In the genomic region with DNA sequence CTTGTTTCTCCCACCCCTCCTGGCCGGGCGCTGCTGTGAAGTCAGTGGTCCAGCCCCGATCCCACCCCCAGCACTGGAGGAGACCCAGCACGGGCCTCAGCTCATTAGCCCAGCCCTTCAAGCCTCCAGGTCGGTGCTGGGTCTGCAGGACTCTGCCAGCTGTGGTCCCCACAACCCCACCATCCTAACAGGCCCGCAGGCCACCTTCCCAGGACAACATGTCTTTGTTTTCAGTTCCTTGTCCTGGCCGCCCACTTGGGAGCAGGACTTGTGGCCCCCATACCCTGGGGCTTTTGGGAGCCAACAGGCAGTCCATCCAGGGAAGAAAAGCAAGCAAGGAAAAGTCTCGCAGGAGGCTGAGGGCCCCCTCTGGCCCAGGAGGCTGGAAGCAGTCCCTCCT, we compare ENCODE assay signal across 16 cellular contexts. TPM values are rescaled to one million over a fixed set of nuclear protein-coding genes. Genes with fewer than 3 reads are reported as not detected.
DNase-seq lines count a peak whose midpoint lies in the region; TF ChIP-seq lines count a peak whose summit lies in the region.
"Had no signal": no experiment of that assay in that cellular context is flagged by ENCODE, and none has a peak within 500 bp of the region (broad histone marks: within the 10 kb centered on the region; RNA-seq: fewer than 3 reads in every experiment).

No MANE protein-coding gene starts in this region.

- H3K4me3 Mint-ChIP-seq in activated CD4-positive, alpha-beta T cell treated with anti-CD3 and anti-CD28 coated beads, Interleukin-2, amount 10 ng/mL, durations not matched to agents 24 days and 14 days = peak overlapping the region; percentile 47
- peak overlapping the region; percentile 70 for H3K4me3 Mint-ChIP-seq in type B pancreatic cell

- H3K9me3 Mint-ChIP-seq in activated CD4-positive, alpha-beta T cell treated with anti-CD3 and anti-CD28 coated beads, Interleukin-2, amount 10 ng/mL, durations not matched to agents 24 days and 14 days = no peaks in the 10 kb centered on the region
- H3K9me3 Mint-ChIP-seq in type B pancreatic cell = no peaks in the 10 kb centered on the region

- peaks cover 22% of the 10 kb centered on the region for H3K4me1 Mint-ChIP-seq in activated CD4-positive, alpha-beta T cell treated with anti-CD3 and anti-CD28 coated beads, Interleukin-2, amount 10 ng/mL, durations not matched to agents 24 days and 14 days
- peaks cover 25% of the 10 kb centered on the region for H3K4me1 Mint-ChIP-seq in type B pancreatic cell (ENCODE audit: unreplicated experiment)

- peaks cover 12% of the 10 kb centered on the region for H3K27me3 Mint-ChIP-seq in activated CD4-positive, alpha-beta T cell treated with anti-CD3 and anti-CD28 coated beads, Interleukin-2, amount 10 ng/mL, durations not matched to agents 24 days and 14 days
- no peaks in the 10 kb centered on the region for H3K27me3 Mint-ChIP-seq in type B pancreatic cell

- no peak overlapping the region for H3K27ac Mint-ChIP-seq in activated CD4-positive, alpha-beta T cell treated with anti-CD3 and anti-CD28 coated beads, Interleukin-2, amount 10 ng/mL, durations not matched to agents 24 days and 14 days
- no peak overlapping the region for H3K27ac Mint-ChIP-seq in type B pancreatic cell

- no peak for DNase-seq in activated CD4-positive, alpha-beta T cell treated with anti-CD3 and anti-CD28 coated beads, Interleukin-2, amount 10 ng/mL, durations not matched to agents 24 days and 14 days
- DNase-seq in activated CD4-positive, alpha-beta T cell treated with anti-CD3 and anti-CD28 coated beads for 4 hours = no peak
- DNase-seq in ecto neural progenitor cell (ENCODE audit: low spot score) = peak; percentile 74
- DNase-seq in mesenteric fat pad (ENCODE audit: low spot score) = peak; percentile 75
- DNase-seq in type B pancreatic cell (ENCODE audit: extremely low spot score, unreplicated experiment) = no peak
- no peak for DNase-seq in NCI-H2227 treated with DMSO at 0.1 percent for 48 hours (lab: John Stamatoyannopoulos, UW)
- no peak for DNase-seq in activated gamma-delta T cell treated with Interleukin-2 at 50 U/mL for 16 hours
- DNase-seq in HT-29 (ENCODE audit: low spot score) = no peak
- DNase-seq: C1 segment of cervical spinal cord, COR-L47, KG1, NCI-H1048, NCI-H187, NCI-H446 treated with DMSO at 0.1 percent for 48 hours, NCI-H774 had no signal

- H3K36me3 Mint-ChIP-seq in activated CD4-positive, alpha-beta T cell treated with anti-CD3 and anti-CD28 coated beads, Interleukin-2, amount 10 ng/mL, durations not matched to agents 24 days and 14 days (ENCODE audit: low read depth) = peaks cover 4% of the 10 kb centered on the region
- no peaks in the 10 kb centered on the region for H3K36me3 Mint-ChIP-seq in type B pancreatic cell

- TF ChIP-seq CTCF in type B pancreatic cell (conservative IDR thresholded peaks at IDR 0.05) = no peak

- intact Hi-C loops in activated CD4-positive, alpha-beta T cell treated with anti-CD3 and anti-CD28 coated beads, Interleukin-2, amount 10 ng/mL, durations not matched to agents 24 days and 14 days (cut with micrococcal nuclease) = no loop called here

RNA-seq across cellular contexts. Expression of gene HRK, which starts 60.0 kb away (rescaled TPM):
- not detected in 2 replicates for total RNA-seq in activated CD4-positive, alpha-beta T cell treated with anti-CD3 and anti-CD28 coated beads, Interleukin-2, amount 10 ng/mL, durations not matched to agents 24 days and 14 days
- total RNA-seq in mesenteric fat pad = not detected
- 1.9 and 6.6 TPM in 2 replicates for total RNA-seq in type B pancreatic cell (ENCODE audit: low replicate concordance)
- not detected in 2 replicates for total RNA-seq in HT-29 (2014; rRNA removed; shearing (Covaris generic))
- total RNA-seq: M059J had no signal

Comparison
In these comparisons a context has a peak if more than half of its experiments do, and no peak if none do; other contexts are left out.
1. DNase-seq: peak in ecto neural progenitor cell (single experiment) and mesenteric fat pad (single experiment); none in activated CD4-positive, alpha-beta T cell treated with anti-CD3 and anti-CD28 coated beads, Interleukin-2, amount 10 ng/mL, durations not matched to agents 24 days and 14 days (single experiment), activated CD4-positive, alpha-beta T cell treated with anti-CD3 and anti-CD28 coated beads for 4 hours (0 of 2), type B pancreatic cell (single experiment), NCI-H2227 treated with DMSO at 0.1 percent for 48 hours (single experiment), activated gamma-delta T cell treated with Interleukin-2 at 50 U/mL for 16 hours (single experiment) and HT-29 (single experiment).